Comparison of ENCODE assay signal across 17 cellular contexts in the genomic region with DNA sequence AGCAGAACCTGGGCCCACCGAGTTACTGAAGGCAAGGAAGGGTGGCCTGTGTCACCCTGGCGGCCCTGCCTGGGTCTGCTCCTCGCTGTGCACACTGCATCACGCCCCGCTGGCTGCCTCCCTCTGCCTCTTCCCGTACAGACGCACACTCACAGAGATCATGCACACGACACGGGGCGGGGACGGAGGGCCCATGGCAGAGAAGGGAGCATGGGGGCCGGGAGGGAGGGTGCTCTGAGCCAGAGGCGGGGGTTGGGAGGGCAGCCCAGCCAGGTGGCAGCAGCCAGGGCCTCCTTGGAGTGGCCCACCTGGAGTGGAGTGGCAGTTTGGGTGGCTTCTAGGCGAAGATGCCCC. TPM values are rescaled to one million over a fixed set of nuclear protein-coding genes. Genes with fewer than 3 reads are reported as not detected.
DNase-seq lines count a peak whose midpoint lies in the region; ATAC-seq, FAIRE-seq and TF ChIP-seq lines count a peak whose summit lies in the region.
"Had no signal": no experiment of that assay in that cellular context is flagged by ENCODE, and none has a peak within 500 bp of the region (broad histone marks: within the 10 kb centered on the region; RNA-seq: fewer than 3 reads in every experiment).

No MANE protein-coding gene starts in this region.

- H3K27ac Mint-ChIP-seq in chondrocyte (ENCODE audit: unreplicated experiment) = peak overlapping the region; percentile 12
- peak overlapping the region; percentile 9 for H3K27ac Mint-ChIP-seq in stimulated activated naive B cell treated with anti-CD40 and anti-IgM and Interleukin-4, amounts not matched to agents 10 μg/mL and 1 μg/mL and 100 μg/mL, for 72 hours

- POLR2A ChIA-PET in HepG2 (lab: Yijun Ruan, JAX) = interaction anchor here (0.9 kb wide), 1 partner anchor 38 kb away, joined by 3 read pairs; a partner anchor contains a TSS

- no TSS peak for BruUV-seq in HepG2 (replicated peaks; lab: Mats Ljungman, UMichigan)

- WGBS in HepG2 (ENCODE audit: low lambda C conversion rate) = 96% methylated on average over 11 of the region's 14 CpGs
- 60% methylated on average over 1 of the region's 14 CpGs for WGBS in right lobe of liver (ENCODE audit: insufficient coverage, low coverage, low lambda C conversion rate, missing lambda C conversion rate)
- 84% methylated on average over 13 to 14 of the region's 14 CpGs for WGBS in body of pancreas, 2 donors

- no peaks in the 10 kb centered on the region for H3K27me3 ChIP-seq in HepG2 (ENCODE audit: control insufficient read depth in 1 of 2, insufficient read depth in 2 of 2, low read length in 2 of 2)
- H3K27me3 ChIP-seq in right lobe of liver = no peaks in the 10 kb centered on the region
- no peaks in the 10 kb centered on the region for H3K27me3 ChIP-seq in body of pancreas
- H3K27me3 ChIP-seq: SJCRH30 had no signal

- H3K4me1 Mint-ChIP-seq in chondrocyte (ENCODE audit: low read depth) = peaks cover 12% of the 10 kb centered on the region
- H3K4me1 Mint-ChIP-seq in stimulated activated naive B cell treated with anti-CD40 and anti-IgM and Interleukin-4, amounts not matched to agents 10 μg/mL and 1 μg/mL and 100 μg/mL, for 72 hours = peaks cover 8 to 12% of the 10 kb centered on the region in 2 donors

- H3K27me3 Mint-ChIP-seq in chondrocyte (ENCODE audit: low read depth) = no peaks in the 10 kb centered on the region
- peaks cover 12 to 22% of the 10 kb centered on the region in 2 donors for H3K27me3 Mint-ChIP-seq in stimulated activated naive B cell treated with anti-CD40 and anti-IgM and Interleukin-4, amounts not matched to agents 10 μg/mL and 1 μg/mL and 100 μg/mL, for 72 hours

- no peak for DNase-seq in HepG2 (ENCODE audit: low spot score)
- DNase-seq in right lobe of liver = no peak
- DNase-seq in NCI-H2171 (lab: John Stamatoyannopoulos, UW) = peak; percentile 39
- DNase-seq in chondrocyte (ENCODE audit: low spot score) = no peak
- DNase-seq in stimulated activated naive B cell treated with anti-CD40 and anti-IgM and Interleukin-4, amounts not matched to agents 10 μg/mL and 1 μg/mL and 100 μg/mL, for 72 hours = no peak
- DNase-seq in body of pancreas = no peak
- no peak for DNase-seq in HT-29 (ENCODE audit: low spot score)
- DNase-seq in AML-193 (lab: John Stamatoyannopoulos, UW) = no peak
- DNase-seq: ACHN, GF-D8, NCI-H1092 treated with DMSO at 0.1 percent for 48 hours, NCI-H187, NCI-H2107, NCI-H345, NCI-H524 treated with DMSO at 0.1 percent for 48 hours, SJCRH30 had no signal

- H3K9me3 Mint-ChIP-seq in chondrocyte (ENCODE audit: low read depth) = no peaks in the 10 kb centered on the region
- H3K9me3 Mint-ChIP-seq in stimulated activated naive B cell treated with anti-CD40 and anti-IgM and Interleukin-4, amounts not matched to agents 10 μg/mL and 1 μg/mL and 100 μg/mL, for 72 hours = no peaks in the 10 kb centered on the region

- H3K36me3 ChIP-seq in HepG2 (replicated peaks in 1 of 2; ENCODE audit: control insufficient read depth in 1 of 2, insufficient read depth in 2 of 2, low read length in 2 of 2) (peaks cover 9 to 40% of the 10 kb centered on the region in 2 experiments), right lobe of liver (peaks cover 0 to 19% (median 6%) of the 10 kb centered on the region in 4 donors), body of pancreas (replicated peaks in 1 of 2; ENCODE audit: insufficient read depth in 1 of 2, low read depth in 2 of 2) (peaks cover 0 to 15% of the 10 kb centered on the region in 2 donors)

- TF ChIP-seq EP300 in HepG2 (IDR thresholded peaks at IDR 0.05; ENCODE audit: low read depth in 2 of 2, low read length in 2 of 2) (no peak), HepG2 (CRISPR knock-in tag; IDR thresholded peaks at IDR 0.05; ENCODE audit: borderline replicate concordance) (no peak)

- H3K4me1 ChIP-seq in HepG2 (ENCODE audit: insufficient read depth, low read length) (peaks cover 15% of the 10 kb centered on the region), right lobe of liver (no peaks in the 10 kb centered on the region), body of pancreas (no peaks in the 10 kb centered on the region)
- H3K4me1 ChIP-seq: HAP-1, SJCRH30 had no signal

- H3K4me3 Mint-ChIP-seq in chondrocyte (ENCODE audit: unreplicated experiment) = no peak overlapping the region
- no peak overlapping the region for H3K4me3 Mint-ChIP-seq in stimulated activated naive B cell treated with anti-CD40 and anti-IgM and Interleukin-4, amounts not matched to agents 10 μg/mL and 1 μg/mL and 100 μg/mL, for 72 hours

- TF ChIP-seq RAD21 in HepG2 (CRISPR knock-in tag; IDR thresholded peaks at IDR 0.05) = no peak

- H3K4me2 ChIP-seq in HepG2 (ENCODE audit: low read depth, low read length) = no peak overlapping the region

- H3K9ac ChIP-seq in HepG2 (ENCODE audit: insufficient read depth, low read depth, low read length) = no peak overlapping the region

- no peak overlapping the region for H2AFZ ChIP-seq in HepG2 (ENCODE audit: low read length)

- H3K27ac ChIP-seq in HepG2 (ENCODE audit: extremely low read length, insufficient read depth, low read length) (peak overlapping the region; percentile 11), right lobe of liver (no peak overlapping the region), body of pancreas (no peak overlapping the region)
- H3K27ac ChIP-seq: SJCRH30 had no signal

- no peaks in the 10 kb centered on the region for H3K79me2 ChIP-seq in HepG2 (ENCODE audit: insufficient read depth, low read length)

- CTCF ChIA-PET in HepG2 (lab: Yijun Ruan, JAX; ENCODE audit: low intra/inter-chr PET ratio, low total read pairs) = no interaction called here

- peak; percentile 6; the same call in 2 of the 3 replicates for ATAC-seq in HepG2
- no peak for ATAC-seq in right lobe of liver
- no peak for ATAC-seq in stimulated activated naive B cell treated with anti-CD40 and anti-IgM and Interleukin-4, amounts not matched to agents 10 μg/mL and 1 μg/mL and 100 μg/mL, for 72 hours (replicated peaks)
- ATAC-seq in body of pancreas = no peak

- H3K4me3 ChIP-seq in HepG2 (replicated peaks in 1 of 3; ENCODE audit: insufficient read depth in 1 of 3, low read depth in 2 of 3, low read length in 3 of 3) (no peak overlapping the region), right lobe of liver (no peak overlapping the region), body of pancreas (no peak overlapping the region)
- H3K4me3 ChIP-seq: HAP-1, SJCRH30 had no signal

- TF ChIP-seq POLR2A in HepG2 (IDR thresholded peaks at IDR 0.05; ENCODE audit: insufficient read depth in 1 of 2, low read depth in 2 of 2, low read length in 2 of 2) = no peak; a peak in 1 of 4 replicates
- TF ChIP-seq POLR2A in right lobe of liver (IDR thresholded peaks at IDR 0.05) = no peak
- TF ChIP-seq POLR2A in body of pancreas (IDR thresholded peaks at IDR 0.05) = no peak

- in situ Hi-C loops in HepG2 (cut with HindIII; ENCODE audit: extremely low pct_ligation_motif_present, low pct_unique_long_range_greater_than_20kb) = no loop called here

- no peaks in the 10 kb centered on the region for H3K9me3 ChIP-seq in HepG2 (ENCODE audit: low read length)
- H3K9me3 ChIP-seq in right lobe of liver = no peaks in the 10 kb centered on the region
- no peaks in the 10 kb centered on the region for H3K9me3 ChIP-seq in body of pancreas
- H3K9me3 ChIP-seq: HAP-1, SJCRH30 had no signal

- H4K20me1 ChIP-seq in HepG2 (ENCODE audit: insufficient read depth, low read length) = peaks cover 5% of the 10 kb centered on the region; the same call in 1 of the 2 replicates

- no peak for FAIRE-seq in HepG2 (lab: Jason Lieb, UNC)

- intact Hi-C loops in HepG2 (cut with micrococcal nuclease; ENCODE audit: unreplicated experiment) = no loop called here
- intact Hi-C loops in right lobe of liver (cut with DNase I) = no loop called here
- intact Hi-C loops in body of pancreas (cut with DNase I) = no loop called here

- peaks cover 24% of the 10 kb centered on the region for H3K36me3 Mint-ChIP-seq in chondrocyte (ENCODE audit: low read depth)
- peaks cover 49 to 75% of the 10 kb centered on the region in 2 donors for H3K36me3 Mint-ChIP-seq in stimulated activated naive B cell treated with anti-CD40 and anti-IgM and Interleukin-4, amounts not matched to agents 10 μg/mL and 1 μg/mL and 100 μg/mL, for 72 hours

- TF ChIP-seq CTCF in HepG2 (CRISPR knock-in tag; IDR thresholded peaks at IDR 0.05) = no peak
- no peak for TF ChIP-seq CTCF in right lobe of liver (IDR thresholded peaks at IDR 0.05)
- no peak for TF ChIP-seq CTCF in chondrocyte (IDR thresholded peaks at IDR 0.05)
- no peak for TF ChIP-seq CTCF in body of pancreas (IDR thresholded peaks at IDR 0.05)

RNA-seq across cellular contexts. Expression of a gene that starts 16.6 kb away (rescaled TPM):
- total RNA-seq in HepG2 (2016; rRNA removed; fragmentation: Illumina TruSeq; extraction: Trizol) (37.5 and 47.5 TPM in 2 replicates), right lobe of liver (10 to 100 TPM; 24.1 to 35.0 (median 29.2) TPM), chondrocyte (39.2 to 43.4 TPM (median 42.6 TPM) in 3 replicates), body of pancreas (10 to 100 TPM; 34.3 to 43.3 TPM)
- 25.0 and 27.0 TPM in 2 replicates for total RNA-seq in HepG2 (2016; cell fraction: cytosol; rRNA removed; fragmentation: Illumina TruSeq; extraction: Trizol; ENCODE audit: low read depth)
- total RNA-seq in HepG2 (2016; cell fraction: insoluble cytoplasmic fraction; rRNA removed; fragmentation: Illumina TruSeq; extraction: Trizol) = 37.7 and 52.7 TPM in 2 replicates
- 22.7 and 27.6 TPM in 2 replicates for total RNA-seq in HepG2 (2016; cell fraction: membrane; rRNA removed; fragmentation: Illumina TruSeq; extraction: Trizol)
- 36.5 and 38.0 TPM in 2 replicates for total RNA-seq in HepG2 (2016; cell fraction: nucleus; rRNA removed; fragmentation: Illumina TruSeq; extraction: Trizol)
- polyA plus RNA-seq in HepG2 (2011; rRNA removed) = 50.3 and 54.5 TPM in 2 replicates
- 57.5 and 59.3 TPM in 2 replicates for polyA plus RNA-seq in HepG2 (2011; cell fraction: cytosol; rRNA removed)
- 61.1 and 71.4 TPM in 2 replicates for polyA plus RNA-seq in HepG2 (2011; cell fraction: nucleus; rRNA removed)
- polyA plus RNA-seq in HepG2 (2012) = 39.8 and 49.3 TPM in 2 replicates
- polyA plus RNA-seq in HepG2 (2016; cell fraction: cytosol; fragmentation: Illumina TruSeq; extraction: Trizol; ENCODE audit: low read depth) = 23.2 and 24.2 TPM in 2 replicates
- 54.9 and 56.3 TPM in 2 replicates for polyA plus RNA-seq in HepG2 (2016; cell fraction: insoluble cytoplasmic fraction; fragmentation: Illumina TruSeq; extraction: Trizol; ENCODE audit: low read depth)
- polyA plus RNA-seq in HepG2 (2016; cell fraction: membrane; fragmentation: Illumina TruSeq; extraction: Trizol; ENCODE audit: low read depth) = 27.2 and 30.8 TPM in 2 replicates
- 97.8 and 98.1 TPM in 2 replicates for polyA plus RNA-seq in HepG2 (2016; cell fraction: nucleus; fragmentation: Illumina TruSeq; extraction: Trizol; ENCODE audit: insufficient read depth, low read depth)
- 20.0 and 77.8 TPM in 2 replicates for polyA minus RNA-seq in HepG2 (2011; rRNA and poly(A)+ RNA removed; ENCODE audit: low replicate concordance)
- polyA minus RNA-seq in HepG2 (2011; cell fraction: cytosol; rRNA and poly(A)+ RNA removed) = 9.4 and 16.6 TPM in 2 replicates
- polyA minus RNA-seq in HepG2 (2011; cell fraction: nucleus; rRNA and poly(A)+ RNA removed) = 14.7 and 15.2 TPM in 2 replicates
- total RNA-seq in HT-29 (2014; rRNA removed; shearing (Covaris generic)) = 127 and 151 TPM in 2 replicates

RNA-seq across cellular contexts. Expression of a gene that starts 16.8 kb away (rescaled TPM):
- 3.0 and 3.3 TPM in 2 replicates for total RNA-seq in HepG2 (2016; rRNA removed; fragmentation: Illumina TruSeq; extraction: Trizol)
- total RNA-seq in HepG2 (2016; cell fraction: cytosol; rRNA removed; fragmentation: Illumina TruSeq; extraction: Trizol; ENCODE audit: low read depth) = 1.3 TPM in 2 replicates
- total RNA-seq in HepG2 (2016; cell fraction: insoluble cytoplasmic fraction; rRNA removed; fragmentation: Illumina TruSeq; extraction: Trizol) = 2.7 and 3.2 TPM in 2 replicates
- total RNA-seq in HepG2 (2016; cell fraction: membrane; rRNA removed; fragmentation: Illumina TruSeq; extraction: Trizol) = 2.5 and 2.7 TPM in 2 replicates
- 2.6 and 2.8 TPM in 2 replicates for total RNA-seq in HepG2 (2016; cell fraction: nucleus; rRNA removed; fragmentation: Illumina TruSeq; extraction: Trizol)
- polyA plus RNA-seq in HepG2 (2011; rRNA removed) = 3.5 and 3.8 TPM in 2 replicates
- polyA plus RNA-seq in HepG2 (2011; cell fraction: cytosol; rRNA removed) = 3.7 and 5.6 TPM in 2 replicates
- polyA plus RNA-seq in HepG2 (2011; cell fraction: nucleus; rRNA removed) = 3.5 and 4.4 TPM in 2 replicates
- 2.0 and 4.5 TPM in 2 replicates for polyA plus RNA-seq in HepG2 (2012)
- polyA plus RNA-seq in HepG2 (2016; cell fraction: cytosol; fragmentation: Illumina TruSeq; extraction: Trizol; ENCODE audit: low read depth) = 1.9 and 2.1 TPM in 2 replicates
- polyA plus RNA-seq in HepG2 (2016; cell fraction: insoluble cytoplasmic fraction; fragmentation: Illumina TruSeq; extraction: Trizol; ENCODE audit: low read depth) = 7.7 and 7.8 TPM in 2 replicates
- polyA plus RNA-seq in HepG2 (2016; cell fraction: membrane; fragmentation: Illumina TruSeq; extraction: Trizol; ENCODE audit: low read depth) = 3.1 and 3.6 TPM in 2 replicates
- polyA plus RNA-seq in HepG2 (2016; cell fraction: nucleus; fragmentation: Illumina TruSeq; extraction: Trizol; ENCODE audit: insufficient read depth, low read depth) = 5.6 and 6.4 TPM in 2 replicates
- polyA minus RNA-seq in HepG2 (2011; rRNA and poly(A)+ RNA removed; ENCODE audit: low replicate concordance) = 8.4 and 10.1 TPM in 2 replicates
- polyA minus RNA-seq in HepG2 (2011; cell fraction: cytosol; rRNA and poly(A)+ RNA removed) = 2.0 and 3.3 TPM in 2 replicates
- 7.7 and 9.3 TPM in 2 replicates for polyA minus RNA-seq in HepG2 (2011; cell fraction: nucleus; rRNA and poly(A)+ RNA removed)
- total RNA-seq in right lobe of liver = 1 to 10 TPM; 5.4 to 8.8 (median 7.0) TPM
- 9.5 to 15.2 TPM (median 10.2 TPM) in 3 replicates for total RNA-seq in chondrocyte
- 1 to 10 TPM; 3.6 to 5.6 TPM for total RNA-seq in body of pancreas
- total RNA-seq in HT-29 (2014; rRNA removed; shearing (Covaris generic)) = 6.7 and 7.4 TPM in 2 replicates

RNA-seq across cellular contexts. Expression of a gene that starts 19.4 kb away (rescaled TPM):
- total RNA-seq in HepG2 (2016; rRNA removed; fragmentation: Illumina TruSeq; extraction: Trizol) (2.9 and 6.1 TPM in 2 replicates), right lobe of liver (1 to 10 TPM; 1.4 to 2.8 (median 1.9) TPM), chondrocyte (19.1 to 33.5 TPM (median 20.9 TPM) in 3 replicates), body of pancreas (10 to 100 TPM in 1 of 2 donors, 1 to 10 TPM in 1; 9.9 to 12.5 TPM)
- total RNA-seq in HepG2 (2016; cell fraction: cytosol; rRNA removed; fragmentation: Illumina TruSeq; extraction: Trizol; ENCODE audit: low read depth) = 1.3 and 1.8 TPM in 2 replicates
- total RNA-seq in HepG2 (2016; cell fraction: insoluble cytoplasmic fraction; rRNA removed; fragmentation: Illumina TruSeq; extraction: Trizol) = 3.3 and 5.7 TPM in 2 replicates
- 2.4 and 4.1 TPM in 2 replicates for total RNA-seq in HepG2 (2016; cell fraction: membrane; rRNA removed; fragmentation: Illumina TruSeq; extraction: Trizol)
- 6.6 and 10.3 TPM in 2 replicates for total RNA-seq in HepG2 (2016; cell fraction: nucleus; rRNA removed; fragmentation: Illumina TruSeq; extraction: Trizol)
- 12.2 and 14.8 TPM in 2 replicates for polyA plus RNA-seq in HepG2 (2011; rRNA removed)
- polyA plus RNA-seq in HepG2 (2011; cell fraction: cytosol; rRNA removed) = 5.3 and 6.0 TPM in 2 replicates
- polyA plus RNA-seq in HepG2 (2011; cell fraction: nucleus; rRNA removed) = 75.2 and 75.4 TPM in 2 replicates
- polyA plus RNA-seq in HepG2 (2012) = 8.5 and 18.8 TPM in 2 replicates
- 0.94 and 1.4 TPM in 2 replicates for polyA plus RNA-seq in HepG2 (2016; cell fraction: cytosol; fragmentation: Illumina TruSeq; extraction: Trizol; ENCODE audit: low read depth)
- polyA plus RNA-seq in HepG2 (2016; cell fraction: insoluble cytoplasmic fraction; fragmentation: Illumina TruSeq; extraction: Trizol; ENCODE audit: low read depth) = 3.1 and 4.5 TPM in 2 replicates
- polyA plus RNA-seq in HepG2 (2016; cell fraction: membrane; fragmentation: Illumina TruSeq; extraction: Trizol; ENCODE audit: low read depth) = 2.3 and 2.5 TPM in 2 replicates
- 26.8 and 37.4 TPM in 2 replicates for polyA plus RNA-seq in HepG2 (2016; cell fraction: nucleus; fragmentation: Illumina TruSeq; extraction: Trizol; ENCODE audit: insufficient read depth, low read depth)
- polyA minus RNA-seq in HepG2 (2011; rRNA and poly(A)+ RNA removed; ENCODE audit: low replicate concordance) = 5.2 and 10.7 TPM in 2 replicates
- 1.7 and 3.1 TPM in 2 replicates for polyA minus RNA-seq in HepG2 (2011; cell fraction: cytosol; rRNA and poly(A)+ RNA removed)
- 12.8 and 13.4 TPM in 2 replicates for polyA minus RNA-seq in HepG2 (2011; cell fraction: nucleus; rRNA and poly(A)+ RNA removed)
- 61.6 and 71.7 TPM in 2 replicates for total RNA-seq in HT-29 (2014; rRNA removed; shearing (Covaris generic))

RNA-seq across cellular contexts. Expression of a gene that starts 32.4 kb away (rescaled TPM):
- 4.9 and 6.3 TPM in 2 replicates for total RNA-seq in HepG2 (2016; rRNA removed; fragmentation: Illumina TruSeq; extraction: Trizol)
- total RNA-seq in HepG2 (2016; cell fraction: cytosol; rRNA removed; fragmentation: Illumina TruSeq; extraction: Trizol; ENCODE audit: low read depth) = 7.4 and 7.8 TPM in 2 replicates
- total RNA-seq in HepG2 (2016; cell fraction: insoluble cytoplasmic fraction; rRNA removed; fragmentation: Illumina TruSeq; extraction: Trizol) = 5.1 and 6.3 TPM in 2 replicates
- 11.3 and 11.5 TPM in 2 replicates for total RNA-seq in HepG2 (2016; cell fraction: membrane; rRNA removed; fragmentation: Illumina TruSeq; extraction: Trizol)
- total RNA-seq in HepG2 (2016; cell fraction: nucleus; rRNA removed; fragmentation: Illumina TruSeq; extraction: Trizol) = 3.3 and 3.9 TPM in 2 replicates
- polyA plus RNA-seq in HepG2 (2011; rRNA removed) = 3.8 and 5.7 TPM in 2 replicates
- polyA plus RNA-seq in HepG2 (2011; cell fraction: cytosol; rRNA removed) = 3.8 and 5.1 TPM in 2 replicates
- 11.9 and 15.2 TPM in 2 replicates for polyA plus RNA-seq in HepG2 (2011; cell fraction: nucleus; rRNA removed)
- polyA plus RNA-seq in HepG2 (2012) = 5.1 and 5.6 TPM in 2 replicates
- polyA plus RNA-seq in HepG2 (2016; cell fraction: cytosol; fragmentation: Illumina TruSeq; extraction: Trizol; ENCODE audit: low read depth) = 5.8 and 6.7 TPM in 2 replicates
- polyA plus RNA-seq in HepG2 (2016; cell fraction: insoluble cytoplasmic fraction; fragmentation: Illumina TruSeq; extraction: Trizol; ENCODE audit: low read depth) = 4.4 and 4.5 TPM in 2 replicates
- polyA plus RNA-seq in HepG2 (2016; cell fraction: membrane; fragmentation: Illumina TruSeq; extraction: Trizol; ENCODE audit: low read depth) = 7.2 and 7.6 TPM in 2 replicates
- 8.1 and 8.8 TPM in 2 replicates for polyA plus RNA-seq in HepG2 (2016; cell fraction: nucleus; fragmentation: Illumina TruSeq; extraction: Trizol; ENCODE audit: insufficient read depth, low read depth)
- 0.37 and 3.2 TPM in 2 replicates for polyA minus RNA-seq in HepG2 (2011; rRNA and poly(A)+ RNA removed; ENCODE audit: low replicate concordance)
- 2.4 and 2.6 TPM in 2 replicates for polyA minus RNA-seq in HepG2 (2011; cell fraction: cytosol; rRNA and poly(A)+ RNA removed)
- polyA minus RNA-seq in HepG2 (2011; cell fraction: nucleus; rRNA and poly(A)+ RNA removed) = 0.90 and 1.5 TPM in 2 replicates
- 1 to 10 TPM; 1.2 to 3.0 (median 2.2) TPM for total RNA-seq in right lobe of liver
- total RNA-seq in chondrocyte = 4.9 to 6.6 TPM (median 6.2 TPM) in 3 replicates
- total RNA-seq in body of pancreas = 1 to 10 TPM; 1.3 to 6.0 TPM
- 0.28 and 0.73 TPM in 2 replicates for total RNA-seq in HT-29 (2014; rRNA removed; shearing (Covaris generic))

RNA-seq across cellular contexts. Expression of a gene that starts 38.6 kb away (rescaled TPM):
- 6.4 and 7.0 TPM in 2 replicates for total RNA-seq in HepG2 (2016; rRNA removed; fragmentation: Illumina TruSeq; extraction: Trizol)
- total RNA-seq in HepG2 (2016; cell fraction: cytosol; rRNA removed; fragmentation: Illumina TruSeq; extraction: Trizol; ENCODE audit: low read depth) = 2.5 and 2.8 TPM in 2 replicates
- total RNA-seq in HepG2 (2016; cell fraction: insoluble cytoplasmic fraction; rRNA removed; fragmentation: Illumina TruSeq; extraction: Trizol) = 6.2 and 6.4 TPM in 2 replicates
- total RNA-seq in HepG2 (2016; cell fraction: membrane; rRNA removed; fragmentation: Illumina TruSeq; extraction: Trizol) = 3.3 and 3.6 TPM in 2 replicates
- 4.1 and 4.7 TPM in 2 replicates for total RNA-seq in HepG2 (2016; cell fraction: nucleus; rRNA removed; fragmentation: Illumina TruSeq; extraction: Trizol)
- polyA plus RNA-seq in HepG2 (2011; rRNA removed) = 7.1 and 8.1 TPM in 2 replicates
- 3.7 and 7.1 TPM in 2 replicates for polyA plus RNA-seq in HepG2 (2011; cell fraction: cytosol; rRNA removed)
- 10.5 and 11.1 TPM in 2 replicates for polyA plus RNA-seq in HepG2 (2011; cell fraction: nucleus; rRNA removed)
- 2.0 and 3.1 TPM in 2 replicates for polyA plus RNA-seq in HepG2 (2012)
- 1.7 and 1.9 TPM in 2 replicates for polyA plus RNA-seq in HepG2 (2016; cell fraction: cytosol; fragmentation: Illumina TruSeq; extraction: Trizol; ENCODE audit: low read depth)
- polyA plus RNA-seq in HepG2 (2016; cell fraction: insoluble cytoplasmic fraction; fragmentation: Illumina TruSeq; extraction: Trizol; ENCODE audit: low read depth) = 7.3 and 7.9 TPM in 2 replicates
- polyA plus RNA-seq in HepG2 (2016; cell fraction: membrane; fragmentation: Illumina TruSeq; extraction: Trizol; ENCODE audit: low read depth) = 1.8 and 2.3 TPM in 2 replicates
- polyA plus RNA-seq in HepG2 (2016; cell fraction: nucleus; fragmentation: Illumina TruSeq; extraction: Trizol; ENCODE audit: insufficient read depth, low read depth) = 8.1 and 14.0 TPM in 2 replicates
- 8.6 and 26.6 TPM in 2 replicates for polyA minus RNA-seq in HepG2 (2011; rRNA and poly(A)+ RNA removed; ENCODE audit: low replicate concordance)
- 0.89 and 2.6 TPM in 2 replicates for polyA minus RNA-seq in HepG2 (2011; cell fraction: cytosol; rRNA and poly(A)+ RNA removed)
- polyA minus RNA-seq in HepG2 (2011; cell fraction: nucleus; rRNA and poly(A)+ RNA removed) = 6.2 and 11.3 TPM in 2 replicates
- total RNA-seq in right lobe of liver = 1 to 10 TPM; 5.6 to 8.4 (median 7.0) TPM
- total RNA-seq in chondrocyte = 11.2 to 15.3 TPM (median 15.0 TPM) in 3 replicates
- total RNA-seq in body of pancreas = 10 to 100 TPM; 21.5 to 22.7 TPM
- 226 and 243 TPM in 2 replicates for total RNA-seq in HT-29 (2014; rRNA removed; shearing (Covaris generic))
